ENCODE assay signal across 8 cellular contexts in the genomic region with DNA sequence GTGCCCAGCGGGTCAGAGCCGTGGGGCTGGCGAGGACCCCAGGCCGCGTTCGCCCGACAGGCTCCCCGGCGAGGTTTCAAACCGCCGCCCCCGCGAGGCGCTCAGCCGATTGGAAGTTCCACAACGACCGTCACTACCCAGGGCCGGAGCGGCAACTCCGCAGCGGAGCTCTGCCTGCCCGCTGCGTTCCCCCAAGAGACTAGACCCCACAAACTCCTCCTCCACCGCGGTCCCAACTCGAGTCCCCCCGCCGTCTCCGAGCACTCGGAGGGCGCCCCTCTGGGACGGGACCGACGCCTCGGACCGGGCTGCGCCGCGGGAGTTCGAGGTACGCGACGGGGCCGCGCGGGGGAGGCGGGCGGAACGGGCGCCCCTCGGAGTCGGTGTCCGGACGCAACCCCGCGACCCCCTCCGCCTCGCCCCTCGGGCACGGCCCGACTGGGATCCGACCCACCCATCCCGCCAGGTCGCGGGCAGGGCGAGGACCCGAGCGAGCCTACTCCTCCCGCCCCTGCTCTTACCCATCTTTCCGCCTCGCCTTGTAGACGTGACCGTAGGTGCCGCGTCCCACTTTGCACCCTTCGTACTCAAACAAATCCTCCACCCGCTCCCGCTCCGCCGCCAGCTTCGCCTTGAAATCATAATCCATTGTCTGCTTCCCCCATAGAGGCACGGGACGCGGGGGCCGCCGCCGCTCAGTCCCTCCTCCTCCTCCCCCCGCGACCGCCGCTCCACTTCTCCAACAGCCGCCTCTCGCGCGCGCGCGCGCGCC.
DNase-seq lines count a peak whose midpoint lies in the region; ATAC-seq lines count a peak whose summit lies in the region.

No MANE protein-coding gene starts in this region.

- peaks cover 20% of the 10 kb centered on the region for H3K4me1 Mint-ChIP-seq in memory B cell

- ATAC-seq in HG02885 (IDR thresholded peaks at IDR 0.05; ENCODE audit: poor library complexity, unreplicated experiment), result peak; percentile 19
- peak; percentile 11 for ATAC-seq in memory B cell (ENCODE audit: low read depth)

- no peaks in the 10 kb centered on the region for H3K27me3 Mint-ChIP-seq in memory B cell

- H3K4me3 Mint-ChIP-seq in memory B cell, result peak overlapping the region; percentile 99

- peak overlapping the region; percentile 96 for H3K27ac Mint-ChIP-seq in memory B cell

- no peaks in the 10 kb centered on the region for H3K9me3 Mint-ChIP-seq in memory B cell

- peak; percentile 74 for DNase-seq in NCI-H1436 (lab: John Stamatoyannopoulos, UW)
- DNase-seq in NCI-H1436 treated with DMSO at 0.1 percent for 48 hours (lab: John Stamatoyannopoulos, UW), result no peak
- DNase-seq in NCI-H226, result peak; percentile 5
- peak; percentile 85 for DNase-seq in activated CD8-positive, alpha-beta memory T cell treated with anti-CD3 and anti-CD28 coated beads for 24 hours
- peak; percentile 43 for DNase-seq in effector CD8-positive, alpha-beta T cell (lab: John Stamatoyannopoulos, UW)
- DNase-seq in memory B cell (ENCODE audit: low spot score in 2 of 2), result peak; percentile 57 to 64
- peak; percentile 51 for DNase-seq in stimulated activated CD8-positive, alpha-beta memory T cell treated with anti-CD3 and anti-CD28 coated beads, Interleukin-12 subunit alpha, Interleukin-12 subunit beta, amount 100 ng/mL, for 4 hours (ENCODE audit: low read depth)

- no peaks in the 10 kb centered on the region for H3K36me3 Mint-ChIP-seq in memory B cell
